ENCODE assay signal across 27 cellular contexts in genomic region chr13:111050539-111050879, GRCh38.
"Had no signal": no experiment of that assay in that cellular context is flagged by ENCODE, and none has a peak within 500 bp of the region (broad histone marks: within the 10 kb centered on the region; RNA-seq: fewer than 3 reads in every experiment).

No MANE protein-coding gene starts in this region.

- H3K4me1 ChIP-seq: pancreas, prostate gland had no signal

- H3K27ac Mint-ChIP-seq: activated CD4-positive, alpha-beta memory T cell treated with anti-CD3 and anti-CD28 coated beads for 36 hours; activated CD4-positive, alpha-beta T cell treated with anti-CD3 and anti-CD28 coated beads, Interleukin-2, amount 10 ng/mL, durations not matched to agents 24 days and 14 days; activated naive CD4-positive, alpha-beta T cell treated with anti-CD3 and anti-CD28 coated beads for 36 hours; activated naive CD8-positive, alpha-beta T cell treated with anti-CD3 and anti-CD28 coated beads for 36 hours; activated T-helper 1 cell treated with anti-CD3 and anti-CD28 coated beads, Interleukin-12 subunit alpha, Interleukin-12 subunit beta, Interleukin-2, Interleukin-4 antibody, amounts not matched to agents 30 ng/mL and 10 ng/mL and 1 ng/mL, durations not matched to agents 14 hours and 24 hours and 36 hours; dendritic cell treated with granulocyte-macrophage colony-stimulating factor and Interleukin-4, amounts not matched to agents 40 ng/mL and 50 ng/mL, for 4 days; endodermal cell; natural killer cell treated with Interleukin-12 subunit alpha and Interleukin-12 subunit beta and Interleukin-15 and Interleukin-18, amount 100 ng/mL, for 72 hours had no signal

- H3K36me3 ChIP-seq: brain microvascular endothelial cell, left ventricle myocardium inferior, neutrophil, pancreas, prostate gland, sigmoid colon, spleen, suprapubic skin, tibial nerve had no signal

- H3K4me3 ChIP-seq: left ventricle myocardium inferior, mucosa of descending colon, pancreas, prostate gland, sigmoid colon, spleen, suprapubic skin, tibial nerve had no signal

- H3K9me3 Mint-ChIP-seq: activated CD4-positive, alpha-beta memory T cell treated with anti-CD3 and anti-CD28 coated beads for 36 hours; activated CD4-positive, alpha-beta T cell treated with anti-CD3 and anti-CD28 coated beads, Interleukin-2, amount 10 ng/mL, durations not matched to agents 24 days and 14 days; activated naive CD4-positive, alpha-beta T cell treated with anti-CD3 and anti-CD28 coated beads for 36 hours; activated naive CD8-positive, alpha-beta T cell treated with anti-CD3 and anti-CD28 coated beads for 36 hours; activated T-helper 1 cell treated with anti-CD3 and anti-CD28 coated beads, Interleukin-12 subunit alpha, Interleukin-12 subunit beta, Interleukin-2, Interleukin-4 antibody, amounts not matched to agents 30 ng/mL and 10 ng/mL and 1 ng/mL, durations not matched to agents 14 hours and 24 hours and 36 hours; dendritic cell treated with granulocyte-macrophage colony-stimulating factor and Interleukin-4, amounts not matched to agents 40 ng/mL and 50 ng/mL, for 4 days; natural killer cell treated with Interleukin-12 subunit alpha and Interleukin-12 subunit beta and Interleukin-15 and Interleukin-18, amount 100 ng/mL, for 72 hours had no signal

- H3K27ac ChIP-seq: brain microvascular endothelial cell, left ventricle myocardium inferior, neutrophil, pancreas, prostate gland, sigmoid colon, spleen, suprapubic skin had no signal

- DNase-seq: activated CD4-positive, alpha-beta memory T cell treated with anti-CD3 and anti-CD28 coated beads for 36 hours; activated CD4-positive, alpha-beta T cell treated with anti-CD3 and anti-CD28 coated beads, Interleukin-2, amount 10 ng/mL, durations not matched to agents 24 days and 14 days; activated CD4-positive, CD25-positive, alpha-beta regulatory T cell treated with anti-CD3 and anti-CD28 coated beads, Interleukin-2, amount 50 U/mL, for 72 hours; activated CD8-positive, alpha-beta memory T cell treated with anti-CD3 and anti-CD28 coated beads, Interleukin-2, amount 50 U/mL, for 4 hours; activated effector memory CD4-positive, alpha-beta T cell treated with anti-CD3 and anti-CD28 coated beads, Interleukin-2, amount 50 U/mL, for 16 hours; activated naive CD8-positive, alpha-beta T cell treated with anti-CD3 and anti-CD28 coated beads for 36 hours; activated T-cell treated with anti-CD3 and anti-CD28 coated beads, Interleukin-2, amount 50 U/mL, for 1 hour; brain microvascular endothelial cell; endodermal cell; left ventricle myocardium inferior; retina; sigmoid colon; spleen; stimulated activated naive CD4-positive, alpha-beta T cell had no signal

- H3K4me1 Mint-ChIP-seq: endodermal cell had no signal

- H3K27me3 ChIP-seq: brain microvascular endothelial cell, pancreas, sigmoid colon, spleen, suprapubic skin, tibial nerve had no signal

- H3K9me3 ChIP-seq: left ventricle myocardium inferior, mucosa of descending colon, neutrophil, pancreas, prostate gland, sigmoid colon, spleen, suprapubic skin had no signal

- H3K36me3 Mint-ChIP-seq: activated CD4-positive, alpha-beta memory T cell treated with anti-CD3 and anti-CD28 coated beads for 36 hours; activated naive CD8-positive, alpha-beta T cell treated with anti-CD3 and anti-CD28 coated beads for 36 hours; natural killer cell treated with Interleukin-12 subunit alpha and Interleukin-12 subunit beta and Interleukin-15 and Interleukin-18, amount 100 ng/mL, for 72 hours had no signal

- H3K4me3 Mint-ChIP-seq: activated CD4-positive, alpha-beta memory T cell treated with anti-CD3 and anti-CD28 coated beads for 36 hours; activated CD4-positive, alpha-beta T cell treated with anti-CD3 and anti-CD28 coated beads, Interleukin-2, amount 10 ng/mL, durations not matched to agents 24 days and 14 days; activated naive CD4-positive, alpha-beta T cell treated with anti-CD3 and anti-CD28 coated beads for 36 hours; activated naive CD8-positive, alpha-beta T cell treated with anti-CD3 and anti-CD28 coated beads for 36 hours; activated T-helper 1 cell treated with anti-CD3 and anti-CD28 coated beads, Interleukin-12 subunit alpha, Interleukin-12 subunit beta, Interleukin-2, Interleukin-4 antibody, amounts not matched to agents 30 ng/mL and 10 ng/mL and 1 ng/mL, durations not matched to agents 14 hours and 24 hours and 36 hours; dendritic cell treated with granulocyte-macrophage colony-stimulating factor and Interleukin-4, amounts not matched to agents 40 ng/mL and 50 ng/mL, for 4 days; endodermal cell; natural killer cell treated with Interleukin-12 subunit alpha and Interleukin-12 subunit beta and Interleukin-15 and Interleukin-18, amount 100 ng/mL, for 72 hours had no signal

- H3K27me3 Mint-ChIP-seq: activated CD4-positive, alpha-beta memory T cell treated with anti-CD3 and anti-CD28 coated beads for 36 hours had no signal

- FAIRE-seq: astrocyte, frontal cortex, islet of Langerhans, pancreas had no signal
